In the genomic region with DNA sequence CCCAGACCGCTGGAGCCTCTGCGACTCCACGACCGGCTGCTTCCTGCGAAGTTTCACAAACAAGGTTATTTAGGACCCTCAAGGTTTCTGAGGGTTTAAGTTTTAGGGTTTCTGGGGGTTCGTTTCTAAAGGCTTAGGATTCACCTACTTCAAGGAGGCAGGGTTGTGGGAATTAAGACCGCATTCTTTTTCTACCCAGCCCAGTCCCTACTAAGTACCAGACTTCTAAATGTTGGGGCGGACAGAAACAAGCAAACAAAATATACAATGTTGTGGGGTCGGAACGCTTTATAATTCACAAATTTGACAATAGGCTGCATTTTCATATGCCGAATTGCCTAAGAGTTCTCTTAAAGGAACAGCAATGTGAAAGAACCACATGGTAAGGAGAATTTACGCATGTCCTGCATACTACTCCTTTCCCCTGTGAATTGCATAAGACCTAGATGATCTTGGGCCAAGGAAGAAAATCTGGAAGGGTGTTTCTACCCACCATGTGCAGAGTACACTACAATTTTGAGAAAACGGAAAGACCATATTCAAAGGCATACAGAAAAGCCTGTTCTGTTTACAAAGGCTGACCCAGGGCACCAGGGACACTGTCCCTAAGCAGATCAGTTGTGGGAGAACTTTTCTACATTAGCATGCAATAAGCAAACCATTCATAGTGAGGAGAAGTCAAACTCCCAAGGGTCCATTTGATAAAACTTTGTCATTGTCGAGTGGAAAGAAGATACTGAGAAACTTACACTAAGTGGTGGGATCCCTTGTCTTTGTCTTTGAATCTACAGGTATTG, we compare ENCODE assay signal across 8 cellular contexts.
DNase-seq lines count a peak whose midpoint lies in the region; ATAC-seq and TF ChIP-seq lines count a peak whose summit lies in the region.

No MANE protein-coding gene starts in this region.

- ATAC-seq in HG02938 (IDR thresholded peaks at IDR 0.05; ENCODE audit: unreplicated experiment), result no peak

- H3K27ac ChIP-seq in suprapubic skin, result peak overlapping the region; percentile 69

- no peaks in the 10 kb centered on the region for H3K9me3 ChIP-seq in suprapubic skin

- H3K27ac Mint-ChIP-seq in activated CD4-positive, alpha-beta T cell treated with anti-CD3 and anti-CD28 coated beads, Interleukin-2, amount 10 ng/mL, durations not matched to agents 24 days and 14 days, result peak overlapping the region; percentile 99
- H3K27ac Mint-ChIP-seq in activated naive CD8-positive, alpha-beta T cell treated with anti-CD3 and anti-CD28 coated beads for 36 hours, result peak overlapping the region; percentile 97
- peak overlapping the region; percentile 90 to 99 (median 97) for H3K27ac Mint-ChIP-seq in immature natural killer cell

- WGBS in suprapubic skin, result 33% methylated on average over 10 of the region's 14 CpGs

- peak overlapping the region; percentile 92 for H3K4me3 Mint-ChIP-seq in activated CD4-positive, alpha-beta T cell treated with anti-CD3 and anti-CD28 coated beads, Interleukin-2, amount 10 ng/mL, durations not matched to agents 24 days and 14 days
- peak overlapping the region; percentile 84 for H3K4me3 Mint-ChIP-seq in activated naive CD8-positive, alpha-beta T cell treated with anti-CD3 and anti-CD28 coated beads for 36 hours
- peak overlapping the region; percentile 85 to 98 (median 95) for H3K4me3 Mint-ChIP-seq in immature natural killer cell

- H3K27me3 ChIP-seq in suprapubic skin, result no peaks in the 10 kb centered on the region

- peaks cover 46% of the 10 kb centered on the region for H3K4me1 Mint-ChIP-seq in activated CD4-positive, alpha-beta T cell treated with anti-CD3 and anti-CD28 coated beads, Interleukin-2, amount 10 ng/mL, durations not matched to agents 24 days and 14 days
- H3K4me1 Mint-ChIP-seq in activated naive CD8-positive, alpha-beta T cell treated with anti-CD3 and anti-CD28 coated beads for 36 hours, result peaks cover 43% of the 10 kb centered on the region
- H3K4me1 Mint-ChIP-seq in immature natural killer cell, result peaks cover 60 to 66% of the 10 kb centered on the region in 2 donors

- H3K27me3 Mint-ChIP-seq in activated CD4-positive, alpha-beta T cell treated with anti-CD3 and anti-CD28 coated beads, Interleukin-2, amount 10 ng/mL, durations not matched to agents 24 days and 14 days, result no peaks in the 10 kb centered on the region
- no peaks in the 10 kb centered on the region for H3K27me3 Mint-ChIP-seq in activated naive CD8-positive, alpha-beta T cell treated with anti-CD3 and anti-CD28 coated beads for 36 hours
- peaks cover 4 to 24% (median 16%) of the 10 kb centered on the region in 3 donors for H3K27me3 Mint-ChIP-seq in immature natural killer cell (ENCODE audit: low read depth in 3 of 3)

- no peaks in the 10 kb centered on the region for H3K36me3 ChIP-seq in suprapubic skin

- intact Hi-C loops in activated CD4-positive, alpha-beta T cell treated with anti-CD3 and anti-CD28 coated beads, Interleukin-2, amount 10 ng/mL, durations not matched to agents 24 days and 14 days (cut with micrococcal nuclease), result no loop called here

- peak; percentile 66 for DNase-seq in activated CD4-positive, alpha-beta T cell treated with anti-CD3 and anti-CD28 coated beads, Interleukin-2, amount 10 ng/mL, durations not matched to agents 24 days and 14 days
- no peak for DNase-seq in activated CD4-positive, alpha-beta T cell treated with anti-CD3 and anti-CD28 coated beads for 4 hours
- no peak for DNase-seq in activated naive CD8-positive, alpha-beta T cell treated with anti-CD3 and anti-CD28 coated beads for 36 hours
- no peak for DNase-seq in immature natural killer cell
- DNase-seq in suprapubic skin (ENCODE audit: low spot score in 2 of 2), result no peak
- no peak for DNase-seq in iPS-NIHi7 (ENCODE audit: extremely low spot score)
- DNase-seq in DMS79 treated with DMSO at 0.1 percent for 48 hours (lab: John Stamatoyannopoulos, UW), result no peak

- TF ChIP-seq CTCF in suprapubic skin (IDR thresholded peaks at IDR 0.05), result no peak

- no peak for TF ChIP-seq EP300 in suprapubic skin (IDR thresholded peaks at IDR 0.05)

- peak overlapping the region; percentile 67 for H3K4me3 ChIP-seq in suprapubic skin

- H3K36me3 Mint-ChIP-seq in activated CD4-positive, alpha-beta T cell treated with anti-CD3 and anti-CD28 coated beads, Interleukin-2, amount 10 ng/mL, durations not matched to agents 24 days and 14 days (ENCODE audit: low read depth), result peaks cover 31% of the 10 kb centered on the region
- H3K36me3 Mint-ChIP-seq in activated naive CD8-positive, alpha-beta T cell treated with anti-CD3 and anti-CD28 coated beads for 36 hours, result peaks cover 34% of the 10 kb centered on the region
- peaks cover 0 to 4% (median 0%) of the 10 kb centered on the region in 3 donors for H3K36me3 Mint-ChIP-seq in immature natural killer cell

- H3K9me3 Mint-ChIP-seq in activated CD4-positive, alpha-beta T cell treated with anti-CD3 and anti-CD28 coated beads, Interleukin-2, amount 10 ng/mL, durations not matched to agents 24 days and 14 days, result no peaks in the 10 kb centered on the region
- H3K9me3 Mint-ChIP-seq in activated naive CD8-positive, alpha-beta T cell treated with anti-CD3 and anti-CD28 coated beads for 36 hours, result no peaks in the 10 kb centered on the region
- peaks cover 0 to 2% (median 0%) of the 10 kb centered on the region in 6 donors for H3K9me3 Mint-ChIP-seq in immature natural killer cell

- no peak for TF ChIP-seq POLR2A in suprapubic skin (IDR thresholded peaks at IDR 0.05)

- H3K4me1 ChIP-seq in suprapubic skin, result peaks cover 19% of the 10 kb centered on the region
